Comparison of ENCODE assay signal across 9 cellular contexts in genomic region chr12:42235426-42235825, GRCh38. TPM values are rescaled to one million over a fixed set of nuclear protein-coding genes. Genes with fewer than 3 reads are reported as not detected.
DNase-seq lines count a peak whose midpoint lies in the region; ATAC-seq and TF ChIP-seq lines count a peak whose summit lies in the region.
"Had no signal": no experiment of that assay in that cellular context is flagged by ENCODE, and none has a peak within 500 bp of the region (broad histone marks: within the 10 kb centered on the region; RNA-seq: fewer than 3 reads in every experiment).

No MANE protein-coding gene starts in this region.

- ATAC-seq in activated T-cell treated with anti-CD3 and anti-CD28 coated beads, Interleukin-2, amount 50 U/mL, for 4 hours = no peak
- ATAC-seq in HG02678 (IDR thresholded peaks at IDR 0.05; ENCODE audit: unreplicated experiment) = no peak

- TF ChIP-seq CTCF in type B pancreatic cell (conservative IDR thresholded peaks at IDR 0.05) = no peak

- no peak overlapping the region for H3K9ac ChIP-seq in muscle layer of colon (ENCODE audit: low read length)

- no peaks in the 10 kb centered on the region for H3K27me3 ChIP-seq in muscle layer of colon (ENCODE audit: control insufficient read depth in 1 of 2, insufficient read depth in 2 of 2, low read length in 2 of 2)

- H3K4me3 ChIP-seq in muscle layer of colon (ENCODE audit: low read depth in 1 of 2, low read length in 2 of 2) = no peak overlapping the region

- DNase-seq in activated T-cell treated with anti-CD3 and anti-CD28 coated beads, Interleukin-2, amount 50 U/mL, for 4 hours = no peak
- no peak for DNase-seq in activated T-cell treated with anti-CD3 and anti-CD28 coated beads, Interleukin-2, amount 50 U/mL, for 1 hour
- DNase-seq in type B pancreatic cell (ENCODE audit: extremely low spot score, unreplicated experiment) = no peak
- DNase-seq in NCI-H774 (lab: John Stamatoyannopoulos, UW) = no peak
- no peak for DNase-seq in erythroblast (lab: John Stamatoyannopoulos, UW)
- DNase-seq: AML-193 had no signal

- H3K27me3 Mint-ChIP-seq in activated T-cell treated with anti-CD3 and anti-CD28 coated beads, Interleukin-2, amount 50 U/mL, for 4 hours (ENCODE audit: low read depth) = no peaks in the 10 kb centered on the region
- H3K27me3 Mint-ChIP-seq in type B pancreatic cell = no peaks in the 10 kb centered on the region

- peaks cover 22% of the 10 kb centered on the region for H3K4me1 ChIP-seq in muscle layer of colon (ENCODE audit: insufficient read depth, low read length)

- no peaks in the 10 kb centered on the region for H3K36me3 ChIP-seq in muscle layer of colon (ENCODE audit: insufficient read depth, low read length)

- peaks cover 11% of the 10 kb centered on the region for H3K36me3 Mint-ChIP-seq in activated T-cell treated with anti-CD3 and anti-CD28 coated beads, Interleukin-2, amount 50 U/mL, for 4 hours (ENCODE audit: insufficient read depth)
- H3K36me3 Mint-ChIP-seq in type B pancreatic cell = peaks cover 19% of the 10 kb centered on the region

- peak overlapping the region; percentile 69 for H3K4me3 Mint-ChIP-seq in activated T-cell treated with anti-CD3 and anti-CD28 coated beads, Interleukin-2, amount 50 U/mL, for 4 hours
- H3K4me3 Mint-ChIP-seq in type B pancreatic cell = peak overlapping the region; percentile 25

- H3K9me3 ChIP-seq in muscle layer of colon (ENCODE audit: low read length) = no peaks in the 10 kb centered on the region

- TF ChIP-seq POLR2A in erythroblast (IDR thresholded peaks at IDR 0.05; ENCODE audit: low read length) = no peak

- peaks cover 50% of the 10 kb centered on the region for H3K4me1 Mint-ChIP-seq in activated T-cell treated with anti-CD3 and anti-CD28 coated beads, Interleukin-2, amount 50 U/mL, for 4 hours (ENCODE audit: low read depth)
- H3K4me1 Mint-ChIP-seq in type B pancreatic cell (ENCODE audit: unreplicated experiment) = peaks cover 32% of the 10 kb centered on the region

- H3K9me3 Mint-ChIP-seq in activated T-cell treated with anti-CD3 and anti-CD28 coated beads, Interleukin-2, amount 50 U/mL, for 4 hours = no peaks in the 10 kb centered on the region
- H3K9me3 Mint-ChIP-seq in type B pancreatic cell = no peaks in the 10 kb centered on the region

- H3K27ac ChIP-seq in cingulate gyrus (ENCODE audit: low read depth, low read length) (peak overlapping the region; percentile 7), muscle layer of colon (ENCODE audit: low read depth, low read length) (peak overlapping the region; percentile 39)

- no peak overlapping the region for H3K27ac Mint-ChIP-seq in type B pancreatic cell

RNA-seq across cellular contexts. Expression of gene YAF2, which starts 2.6 kb away (rescaled TPM):
- 10 to 100 TPM; 37.0 to 40.9 (median 37.7) TPM for total RNA-seq in activated T-cell treated with anti-CD3 and anti-CD28 coated beads, Interleukin-2, amount 50 U/mL, for 4 hours
- total RNA-seq in type B pancreatic cell (ENCODE audit: low replicate concordance) = 13.0 and 22.9 TPM in 2 replicates
